Comparison of ENCODE assay signal across 9 cellular contexts in genomic region chr17:68398731-68399637, GRCh38. TPM values are rescaled to one million over a fixed set of nuclear protein-coding genes. Genes with fewer than 3 reads are reported as not detected.
DNase-seq lines count a peak whose midpoint lies in the region; ATAC-seq and TF ChIP-seq lines count a peak whose summit lies in the region.
"Had no signal": no experiment of that assay in that cellular context is flagged by ENCODE, and none has a peak within 500 bp of the region (broad histone marks: within the 10 kb centered on the region; RNA-seq: fewer than 3 reads in every experiment).

No MANE protein-coding gene starts in this region.

- TF ChIP-seq CTCF in RWPE1 (conservative IDR thresholded peaks at IDR 0.05; ENCODE audit: low read depth) (peak; percentile 74), breast epithelium (IDR thresholded peaks at IDR 0.05) (peak; percentile 77 to 82 (median 80))

- POLR2A ChIA-PET in RWPE1 (lab: Yijun Ruan, JAX; ENCODE audit: low non-redundant PET) = no interaction called here

- no peaks in the 10 kb centered on the region for H3K27me3 ChIP-seq in breast epithelium

- ATAC-seq in GM21528 (IDR thresholded peaks at IDR 0.05; ENCODE audit: low FRiP score, unreplicated experiment) = peak; percentile 78

- H3K4me1 ChIP-seq in breast epithelium = no peaks in the 10 kb centered on the region

- DNase-seq in SIG-M5 treated with dmso at 0.1 percent for 504 hours (lab: John Stamatoyannopoulos, UW; ENCODE audit: unreplicated experiment) (peak; percentile 73), SIG-M5 (lab: John Stamatoyannopoulos, UW) (no peak), RWPE1 (ENCODE audit: low spot score) (peak; percentile 77), breast epithelium (ENCODE audit: low spot score in 2 of 2) (no peak), kidney tubule cell (ENCODE audit: low spot score) (peak; percentile 55)

- CTCF ChIA-PET in RWPE1 (lab: Yijun Ruan, JAX) = interaction anchor here (0.5 to 1.5 kb wide), 16 partner anchors 10 to 970 kb away, joined by 3 to 18 read pairs (median 4); no protein-coding TSS in a partner anchor

- peak; percentile 86 for TF ChIP-seq RAD21 in Ishikawa (IDR thresholded peaks at IDR 0.05; ENCODE audit: low read depth)

- no peak for TF ChIP-seq POLR2A in breast epithelium (IDR thresholded peaks at IDR 0.05)

- intact Hi-C loops in breast epithelium (cut with DNase I; ENCODE audit: low total_unique reads) = no loop called here

- H3K27ac ChIP-seq in RWPE1 (no peak overlapping the region), breast epithelium (peak overlapping the region; percentile 52 to 62), temporal lobe (ENCODE audit: low read depth, low read length) (peak overlapping the region; percentile 44)
- H3K27ac ChIP-seq: epithelial cell of prostate had no signal

- no peak for TF ChIP-seq EP300 in Ishikawa (IDR thresholded peaks at IDR 0.05; ENCODE audit: borderline replicate concordance)

- H3K9me3 ChIP-seq in breast epithelium = peaks cover 9% of the 10 kb centered on the region in 2 donors

- no peaks in the 10 kb centered on the region for H3K36me3 ChIP-seq in breast epithelium

- H3K4me3 ChIP-seq in breast epithelium = no peak overlapping the region

TF ChIP-seq in Ishikawa, 13 proteins besides CTCF, POLR2A, EP300 and RAD21:
- TF ChIP-seq MAX (IDR thresholded peaks at IDR 0.05) (0 out of 2 replicates have a peak, but pooled peaks have one; percentile 20), CEBPB (IDR thresholded peaks at IDR 0.05) (no peak), YY1 (IDR thresholded peaks at IDR 0.05; ENCODE audit: low read depth) (peak; percentile 15; the same call in 1 of the 2 replicates), USF1 (IDR thresholded peaks at IDR 0.05) (no peak), TAF1 (IDR thresholded peaks at IDR 0.05; ENCODE audit: low read depth) (no peak), EGR1 (IDR thresholded peaks at IDR 0.05) (no peak), ZBTB7A (IDR thresholded peaks at IDR 0.05; ENCODE audit: low read depth) (no peak)

RNA-seq across cellular contexts. Expression of gene WIPI1, which starts 58.3 kb away (rescaled TPM):
- total RNA-seq in breast epithelium (10 to 100 TPM; 65.1 to 83.6 (median 70.9) TPM), temporal lobe (8.1 TPM)

Comparison
In these comparisons a context has a peak if more than half of its experiments do, and no peak if none do; other contexts are left out.
1. DNase-seq: peak in SIG-M5 treated with dmso at 0.1 percent for 504 hours (single experiment), RWPE1 (single experiment) and kidney tubule cell (single experiment); none in SIG-M5 (single experiment) and breast epithelium (0 of 2).